ENCODE assay signal across 1 cellular context in the genomic region with DNA sequence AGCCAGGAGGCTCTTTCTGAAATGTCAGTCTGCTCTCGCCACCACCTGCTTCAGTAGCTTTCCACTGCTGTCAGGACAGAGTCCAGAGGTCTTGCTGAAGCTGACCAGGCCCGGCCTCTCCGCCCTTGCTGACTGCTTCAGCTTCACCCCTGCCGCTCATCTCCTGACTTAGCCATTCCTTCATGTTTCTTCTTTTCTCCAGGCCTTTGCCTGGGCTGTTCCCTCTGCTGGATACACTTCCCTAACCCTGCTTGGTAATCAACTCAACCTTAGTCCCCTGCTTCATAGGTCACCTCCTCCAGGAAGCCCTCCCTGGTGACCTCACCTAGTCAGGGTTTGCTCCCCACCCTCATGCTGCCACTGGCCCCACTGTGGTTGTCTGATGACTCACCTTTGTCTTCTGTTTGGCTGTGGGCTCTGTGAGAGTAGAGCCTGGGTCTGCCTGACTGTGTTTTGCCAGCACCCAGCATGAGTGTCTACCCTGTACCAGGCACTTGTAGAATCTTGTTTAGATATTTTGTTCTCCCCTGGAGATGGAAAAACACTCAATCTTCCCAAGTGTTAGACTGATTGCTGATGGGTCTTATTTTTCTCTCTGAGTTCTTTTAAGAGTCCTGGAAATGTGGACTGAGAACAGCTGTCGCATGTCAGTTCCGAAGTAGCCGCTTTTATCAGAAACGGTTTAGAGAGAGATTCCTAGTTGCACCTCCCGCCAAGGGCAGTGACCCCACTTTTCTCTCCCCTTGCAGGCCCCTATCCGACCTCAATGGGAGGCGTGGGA.
TF ChIP-seq lines count a peak whose summit lies in the region.

No MANE protein-coding gene starts in this region.

TF ChIP-seq in HepG2, 621 proteins besides CTCF, POLR2A, EP300 and RAD21 (continued from another document and continues in another):
- TF ChIP-seq, protein P1, sequence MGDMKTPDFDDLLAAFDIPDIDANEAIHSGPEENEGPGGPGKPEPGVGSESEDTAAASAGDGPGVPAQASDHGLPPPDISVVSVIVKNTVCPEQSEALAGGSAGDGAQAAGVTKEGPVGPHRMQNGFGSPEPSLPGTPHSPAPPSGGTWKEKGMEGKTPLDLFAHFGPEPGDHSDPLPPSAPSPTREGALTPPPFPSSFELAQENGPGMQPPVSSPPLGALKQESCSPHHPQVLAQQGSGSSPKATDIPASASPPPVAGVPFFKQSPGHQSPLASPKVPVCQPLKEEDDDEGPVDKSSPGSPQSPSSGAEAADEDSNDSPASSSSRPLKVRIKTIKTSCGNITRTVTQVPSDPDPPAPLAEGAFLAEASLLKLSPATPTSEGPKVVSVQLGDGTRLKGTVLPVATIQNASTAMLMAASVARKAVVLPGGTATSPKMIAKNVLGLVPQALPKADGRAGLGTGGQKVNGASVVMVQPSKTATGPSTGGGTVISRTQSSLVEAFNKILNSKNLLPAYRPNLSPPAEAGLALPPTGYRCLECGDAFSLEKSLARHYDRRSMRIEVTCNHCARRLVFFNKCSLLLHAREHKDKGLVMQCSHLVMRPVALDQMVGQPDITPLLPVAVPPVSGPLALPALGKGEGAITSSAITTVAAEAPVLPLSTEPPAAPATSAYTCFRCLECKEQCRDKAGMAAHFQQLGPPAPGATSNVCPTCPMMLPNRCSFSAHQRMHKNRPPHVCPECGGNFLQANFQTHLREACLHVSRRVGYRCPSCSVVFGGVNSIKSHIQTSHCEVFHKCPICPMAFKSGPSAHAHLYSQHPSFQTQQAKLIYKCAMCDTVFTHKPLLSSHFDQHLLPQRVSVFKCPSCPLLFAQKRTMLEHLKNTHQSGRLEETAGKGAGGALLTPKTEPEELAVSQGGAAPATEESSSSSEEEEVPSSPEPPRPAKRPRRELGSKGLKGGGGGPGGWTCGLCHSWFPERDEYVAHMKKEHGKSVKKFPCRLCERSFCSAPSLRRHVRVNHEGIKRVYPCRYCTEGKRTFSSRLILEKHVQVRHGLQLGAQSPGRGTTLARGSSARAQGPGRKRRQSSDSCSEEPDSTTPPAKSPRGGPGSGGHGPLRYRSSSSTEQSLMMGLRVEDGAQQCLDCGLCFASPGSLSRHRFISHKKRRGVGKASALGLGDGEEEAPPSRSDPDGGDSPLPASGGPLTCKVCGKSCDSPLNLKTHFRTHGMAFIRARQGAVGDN (CRISPR knock-in tag; IDR thresholded peaks at IDR 0.05): peak; percentile 92
- peak; percentile 51; the same call in 1 of the 2 replicates for TF ChIP-seq ESRRA (CRISPR knock-in tag; IDR thresholded peaks at IDR 0.05; ENCODE audit: low read depth)
- TF ChIP-seq, protein P2, sequence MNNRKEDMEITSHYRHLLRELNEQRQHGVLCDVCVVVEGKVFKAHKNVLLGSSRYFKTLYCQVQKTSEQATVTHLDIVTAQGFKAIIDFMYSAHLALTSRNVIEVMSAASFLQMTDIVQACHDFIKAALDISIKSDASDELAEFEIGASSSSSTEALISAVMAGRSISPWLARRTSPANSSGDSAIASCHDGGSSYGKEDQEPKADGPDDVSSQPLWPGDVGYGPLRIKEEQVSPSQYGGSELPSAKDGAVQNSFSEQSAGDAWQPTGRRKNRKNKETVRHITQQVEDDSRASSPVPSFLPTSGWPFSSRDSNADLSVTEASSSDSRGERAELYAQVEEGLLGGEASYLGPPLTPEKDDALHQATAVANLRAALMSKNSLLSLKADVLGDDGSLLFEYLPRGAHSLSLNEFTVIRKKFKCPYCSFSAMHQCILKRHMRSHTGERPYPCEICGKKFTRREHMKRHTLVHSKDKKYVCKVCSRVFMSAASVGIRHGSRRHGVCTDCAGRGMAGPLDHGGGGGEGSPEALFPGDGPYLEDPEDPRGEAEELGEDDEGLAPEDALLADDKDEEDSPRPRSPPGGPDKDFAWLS (CRISPR knock-in tag; IDR thresholded peaks at IDR 0.05; ENCODE audit: borderline replicate concordance): peak; percentile 94; the same call in 1 of the 2 replicates
- TF ChIP-seq, protein P3, sequence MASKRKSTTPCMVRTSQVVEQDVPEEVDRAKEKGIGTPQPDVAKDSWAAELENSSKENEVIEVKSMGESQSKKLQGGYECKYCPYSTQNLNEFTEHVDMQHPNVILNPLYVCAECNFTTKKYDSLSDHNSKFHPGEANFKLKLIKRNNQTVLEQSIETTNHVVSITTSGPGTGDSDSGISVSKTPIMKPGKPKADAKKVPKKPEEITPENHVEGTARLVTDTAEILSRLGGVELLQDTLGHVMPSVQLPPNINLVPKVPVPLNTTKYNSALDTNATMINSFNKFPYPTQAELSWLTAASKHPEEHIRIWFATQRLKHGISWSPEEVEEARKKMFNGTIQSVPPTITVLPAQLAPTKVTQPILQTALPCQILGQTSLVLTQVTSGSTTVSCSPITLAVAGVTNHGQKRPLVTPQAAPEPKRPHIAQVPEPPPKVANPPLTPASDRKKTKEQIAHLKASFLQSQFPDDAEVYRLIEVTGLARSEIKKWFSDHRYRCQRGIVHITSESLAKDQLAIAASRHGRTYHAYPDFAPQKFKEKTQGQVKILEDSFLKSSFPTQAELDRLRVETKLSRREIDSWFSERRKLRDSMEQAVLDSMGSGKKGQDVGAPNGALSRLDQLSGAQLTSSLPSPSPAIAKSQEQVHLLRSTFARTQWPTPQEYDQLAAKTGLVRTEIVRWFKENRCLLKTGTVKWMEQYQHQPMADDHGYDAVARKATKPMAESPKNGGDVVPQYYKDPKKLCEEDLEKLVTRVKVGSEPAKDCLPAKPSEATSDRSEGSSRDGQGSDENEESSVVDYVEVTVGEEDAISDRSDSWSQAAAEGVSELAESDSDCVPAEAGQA (IDR thresholded peaks at IDR 0.05; ENCODE audit: low read depth): no peak
- TF ChIP-seq, protein P3 (CRISPR knock-in tag; IDR thresholded peaks at IDR 0.05; ENCODE audit: borderline replicate concordance): no peak
- TF ChIP-seq ZNF761 (CRISPR knock-in tag; conservative IDR thresholded peaks at IDR 0.05): peak; percentile 62; the same call in 1 of the 2 replicates
- peak; percentile 80; the same call in 1 of the 2 replicates for TF ChIP-seq ZNF556 (CRISPR knock-in tag; IDR thresholded peaks at IDR 0.05; ENCODE audit: borderline replicate concordance)
- peak; percentile 95; the same call in 1 of the 2 replicates for TF ChIP-seq CHD4 (IDR thresholded peaks at IDR 0.05; ENCODE audit: borderline replicate concordance, low read length)
- peak; percentile 84; the same call in 1 of the 2 replicates for TF ChIP-seq MAZ (IDR thresholded peaks at IDR 0.05; ENCODE audit: borderline replicate concordance, low read depth, low read length)
- TF ChIP-seq MAZ (CRISPR knock-in tag; IDR thresholded peaks at IDR 0.05; ENCODE audit: low read depth): no peak
- peak; percentile 99 for TF ChIP-seq ZSCAN25 (CRISPR knock-in tag; IDR thresholded peaks at IDR 0.05)
- TF ChIP-seq KDM2A (CRISPR knock-in tag; IDR thresholded peaks at IDR 0.05; ENCODE audit: borderline replicate concordance, low read depth): peak; percentile 18; the same call in 1 of the 2 replicates
- TF ChIP-seq, protein P4, sequence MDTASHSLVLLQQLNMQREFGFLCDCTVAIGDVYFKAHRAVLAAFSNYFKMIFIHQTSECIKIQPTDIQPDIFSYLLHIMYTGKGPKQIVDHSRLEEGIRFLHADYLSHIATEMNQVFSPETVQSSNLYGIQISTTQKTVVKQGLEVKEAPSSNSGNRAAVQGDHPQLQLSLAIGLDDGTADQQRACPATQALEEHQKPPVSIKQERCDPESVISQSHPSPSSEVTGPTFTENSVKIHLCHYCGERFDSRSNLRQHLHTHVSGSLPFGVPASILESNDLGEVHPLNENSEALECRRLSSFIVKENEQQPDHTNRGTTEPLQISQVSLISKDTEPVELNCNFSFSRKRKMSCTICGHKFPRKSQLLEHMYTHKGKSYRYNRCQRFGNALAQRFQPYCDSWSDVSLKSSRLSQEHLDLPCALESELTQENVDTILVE (CRISPR knock-in tag; IDR thresholded peaks at IDR 0.05): peak; percentile 19; the same call in 1 of the 2 replicates
- TF ChIP-seq SAP130 (CRISPR knock-in tag; IDR thresholded peaks at IDR 0.05; ENCODE audit: low read depth): peak; percentile 36; the same call in 1 of the 2 replicates
- no peak for TF ChIP-seq NCOA1 (CRISPR knock-in tag; IDR thresholded peaks at IDR 0.05)
- TF ChIP-seq ZNF652 (CRISPR knock-in tag; IDR thresholded peaks at IDR 0.05; ENCODE audit: borderline replicate concordance, low read depth): no peak
- TF ChIP-seq, protein P5, sequence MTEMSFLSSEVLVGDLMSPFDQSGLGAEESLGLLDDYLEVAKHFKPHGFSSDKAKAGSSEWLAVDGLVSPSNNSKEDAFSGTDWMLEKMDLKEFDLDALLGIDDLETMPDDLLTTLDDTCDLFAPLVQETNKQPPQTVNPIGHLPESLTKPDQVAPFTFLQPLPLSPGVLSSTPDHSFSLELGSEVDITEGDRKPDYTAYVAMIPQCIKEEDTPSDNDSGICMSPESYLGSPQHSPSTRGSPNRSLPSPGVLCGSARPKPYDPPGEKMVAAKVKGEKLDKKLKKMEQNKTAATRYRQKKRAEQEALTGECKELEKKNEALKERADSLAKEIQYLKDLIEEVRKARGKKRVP (CRISPR knock-in tag; IDR thresholded peaks at IDR 0.05): peak in 1 of 2 experiments; percentile 39; a peak in 1 of 4 replicates
- TF ChIP-seq POGZ (CRISPR knock-in tag; IDR thresholded peaks at IDR 0.05): peak; percentile 60
- TF ChIP-seq ZNF317 (CRISPR knock-in tag; IDR thresholded peaks at IDR 0.05): peak; percentile 45; the same call in 1 of the 2 replicates
- TF ChIP-seq ZNF12 (CRISPR knock-in tag; IDR thresholded peaks at IDR 0.05): 0 out of 2 replicates have a peak, but pooled peaks have one; percentile 16
- no peak for TF ChIP-seq ZNF33A (CRISPR knock-in tag; IDR thresholded peaks at IDR 0.05; ENCODE audit: borderline replicate concordance)
- TF ChIP-seq STAG1 (CRISPR knock-in tag; IDR thresholded peaks at IDR 0.05): peak; percentile 3; the same call in 1 of the 2 replicates
- no peak for TF ChIP-seq SOX6 (IDR thresholded peaks at IDR 0.05)
- 0 out of 2 replicates have a peak, but pooled peaks have one; percentile 36 for TF ChIP-seq SOX6 (CRISPR knock-in tag; IDR thresholded peaks at IDR 0.05)
- peak; percentile 34; the same call in 1 of the 2 replicates for TF ChIP-seq RXRA (CRISPR knock-in tag; IDR thresholded peaks at IDR 0.05)
- TF ChIP-seq, protein P6, sequence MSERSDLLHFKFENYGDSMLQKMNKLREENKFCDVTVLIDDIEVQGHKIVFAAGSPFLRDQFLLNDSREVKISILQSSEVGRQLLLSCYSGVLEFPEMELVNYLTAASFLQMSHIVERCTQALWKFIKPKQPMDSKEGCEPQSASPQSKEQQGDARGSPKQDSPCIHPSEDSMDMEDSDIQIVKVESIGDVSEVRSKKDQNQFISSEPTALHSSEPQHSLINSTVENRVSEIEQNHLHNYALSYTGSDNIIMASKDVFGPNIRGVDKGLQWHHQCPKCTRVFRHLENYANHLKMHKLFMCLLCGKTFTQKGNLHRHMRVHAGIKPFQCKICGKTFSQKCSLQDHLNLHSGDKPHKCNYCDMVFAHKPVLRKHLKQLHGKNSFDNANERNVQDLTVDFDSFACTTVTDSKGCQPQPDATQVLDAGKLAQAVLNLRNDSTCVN (CRISPR knock-in tag; IDR thresholded peaks at IDR 0.05; ENCODE audit: borderline replicate concordance): no peak
- TF ChIP-seq NFKB2 (CRISPR knock-in tag; IDR thresholded peaks at IDR 0.05; ENCODE audit: borderline replicate concordance): 0 out of 2 replicates have a peak, but pooled peaks have one; percentile 46
- TF ChIP-seq, protein P7, sequence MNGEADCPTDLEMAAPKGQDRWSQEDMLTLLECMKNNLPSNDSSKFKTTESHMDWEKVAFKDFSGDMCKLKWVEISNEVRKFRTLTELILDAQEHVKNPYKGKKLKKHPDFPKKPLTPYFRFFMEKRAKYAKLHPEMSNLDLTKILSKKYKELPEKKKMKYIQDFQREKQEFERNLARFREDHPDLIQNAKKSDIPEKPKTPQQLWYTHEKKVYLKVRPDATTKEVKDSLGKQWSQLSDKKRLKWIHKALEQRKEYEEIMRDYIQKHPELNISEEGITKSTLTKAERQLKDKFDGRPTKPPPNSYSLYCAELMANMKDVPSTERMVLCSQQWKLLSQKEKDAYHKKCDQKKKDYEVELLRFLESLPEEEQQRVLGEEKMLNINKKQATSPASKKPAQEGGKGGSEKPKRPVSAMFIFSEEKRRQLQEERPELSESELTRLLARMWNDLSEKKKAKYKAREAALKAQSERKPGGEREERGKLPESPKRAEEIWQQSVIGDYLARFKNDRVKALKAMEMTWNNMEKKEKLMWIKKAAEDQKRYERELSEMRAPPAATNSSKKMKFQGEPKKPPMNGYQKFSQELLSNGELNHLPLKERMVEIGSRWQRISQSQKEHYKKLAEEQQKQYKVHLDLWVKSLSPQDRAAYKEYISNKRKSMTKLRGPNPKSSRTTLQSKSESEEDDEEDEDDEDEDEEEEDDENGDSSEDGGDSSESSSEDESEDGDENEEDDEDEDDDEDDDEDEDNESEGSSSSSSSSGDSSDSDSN (CRISPR knock-in tag; IDR thresholded peaks at IDR 0.05): 0 out of 2 replicates have a peak, but pooled peaks have one; percentile 35
- peak; percentile 48; the same call in 1 of the 2 replicates for TF ChIP-seq TARDBP (CRISPR knock-in tag; IDR thresholded peaks at IDR 0.05)
- 0 out of 2 replicates have a peak, but pooled peaks have one; percentile 58 for TF ChIP-seq RBAK (CRISPR knock-in tag; IDR thresholded peaks at IDR 0.05)
- peak; percentile 49; the same call in 1 of the 2 replicates for TF ChIP-seq PHF21A (CRISPR knock-in tag; IDR thresholded peaks at IDR 0.05)
- TF ChIP-seq KDM1A (CRISPR knock-in tag; IDR thresholded peaks at IDR 0.05): peak; percentile 98
- TF ChIP-seq, protein P8, sequence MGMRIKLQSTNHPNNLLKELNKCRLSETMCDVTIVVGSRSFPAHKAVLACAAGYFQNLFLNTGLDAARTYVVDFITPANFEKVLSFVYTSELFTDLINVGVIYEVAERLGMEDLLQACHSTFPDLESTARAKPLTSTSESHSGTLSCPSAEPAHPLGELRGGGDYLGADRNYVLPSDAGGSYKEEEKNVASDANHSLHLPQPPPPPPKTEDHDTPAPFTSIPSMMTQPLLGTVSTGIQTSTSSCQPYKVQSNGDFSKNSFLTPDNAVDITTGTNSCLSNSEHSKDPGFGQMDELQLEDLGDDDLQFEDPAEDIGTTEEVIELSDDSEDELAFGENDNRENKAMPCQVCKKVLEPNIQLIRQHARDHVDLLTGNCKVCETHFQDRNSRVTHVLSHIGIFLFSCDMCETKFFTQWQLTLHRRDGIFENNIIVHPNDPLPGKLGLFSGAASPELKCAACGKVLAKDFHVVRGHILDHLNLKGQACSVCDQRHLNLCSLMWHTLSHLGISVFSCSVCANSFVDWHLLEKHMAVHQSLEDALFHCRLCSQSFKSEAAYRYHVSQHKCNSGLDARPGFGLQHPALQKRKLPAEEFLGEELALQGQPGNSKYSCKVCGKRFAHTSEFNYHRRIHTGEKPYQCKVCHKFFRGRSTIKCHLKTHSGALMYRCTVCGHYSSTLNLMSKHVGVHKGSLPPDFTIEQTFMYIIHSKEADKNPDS (CRISPR knock-in tag; IDR thresholded peaks at IDR 0.05): no peak
- TF ChIP-seq SNAPC2 (CRISPR knock-in tag; IDR thresholded peaks at IDR 0.05): no peak
